ENCODE assay signal across 7 cellular contexts in genomic region chr1:248348475-248348874, GRCh38.
"Had no signal": no experiment of that assay in that cellular context is flagged by ENCODE, and none has a peak within 500 bp of the region (broad histone marks: within the 10 kb centered on the region; RNA-seq: fewer than 3 reads in every experiment).

TSS of gene OR14C36 (plus strand) at chr1:248348775. CDS start at chr1:248348775, 0 bp downstream.

- H3K4me3 ChIP-seq: K562 had no signal

- H3K27ac ChIP-seq: HL-60, KMS-11 had no signal

- H3K4me2 ChIP-seq: KMS-11 had no signal

- DNase-seq: IMR-90, KBM-7, KG1 had no signal

- ATAC-seq: HepG2, K562 had no signal

- H3K9ac ChIP-seq: KMS-11 had no signal
